In genomic region chr14:70919774-70920173, GRCh38 we compare ENCODE assay signal across 8 cellular contexts. TPM values are rescaled to one million over a fixed set of nuclear protein-coding genes. Genes with fewer than 3 reads are reported as not detected.
DNase-seq lines count a peak whose midpoint lies in the region; ATAC-seq and TF ChIP-seq lines count a peak whose summit lies in the region.

No MANE protein-coding gene starts in this region.

- POLR2A ChIA-PET in naive thymus-derived CD4-positive, alpha-beta T cell (lab: Charles Lee): interaction anchor here (0.5 to 4.4 kb wide), 7 partner anchors 10 to 1345 kb away, joined by 4 to 23 read pairs (median 7); partner anchors contain the start of genes CCDC177 and PCNX1

- TF ChIP-seq CTCF in chondrocyte (IDR thresholded peaks at IDR 0.05): no peak

- CTCF ChIA-PET in naive thymus-derived CD4-positive, alpha-beta T cell (lab: Charles Lee): interaction anchor here (1.0 to 1.7 kb wide), 4 partner anchors 12 to 36 kb away, joined by 3 to 4 read pairs (median 4); partner anchors contain the start of gene PCNX1

- no peaks in the 10 kb centered on the region for H3K27me3 ChIP-seq in MG63
- H3K27me3 ChIP-seq in naive thymus-derived CD4-positive, alpha-beta T cell (ENCODE audit: control insufficient read depth in 2 of 2, insufficient read depth in 2 of 2, low read length in 2 of 2): no peaks in the 10 kb centered on the region

- peaks cover 7% of the 10 kb centered on the region; the same call in 1 of the 2 replicates for H3K36me3 ChIP-seq in MG63
- no peaks in the 10 kb centered on the region for H3K36me3 ChIP-seq in naive thymus-derived CD4-positive, alpha-beta T cell (ENCODE audit: control insufficient read depth in 2 of 3, insufficient read depth in 3 of 3, low read length in 3 of 3)

- peak; percentile 36 for ATAC-seq in naive thymus-derived CD4-positive, alpha-beta T cell
- ATAC-seq in HG03571 (IDR thresholded peaks at IDR 0.05; ENCODE audit: unreplicated experiment): no peak

- intact Hi-C loops in naive thymus-derived CD4-positive, alpha-beta T cell (cut with micrococcal nuclease): loop anchor here (1.0 to 2.0 kb wide), 3 partner anchors 9 to 15 kb away; no protein-coding TSS in a partner anchor

- no peaks in the 10 kb centered on the region for H3K9me3 Mint-ChIP-seq in chondrocyte (ENCODE audit: low read depth)
- H3K9me3 Mint-ChIP-seq in naive thymus-derived CD4-positive, alpha-beta T cell: peaks cover 0 to 3% (median 0%) of the 10 kb centered on the region in 11 donors

- peak overlapping the region; percentile 5 for H3K4me3 Mint-ChIP-seq in chondrocyte (ENCODE audit: unreplicated experiment)
- peak overlapping the region in 9 of 10 donors; percentile 43 to 80 (median 71) for H3K4me3 Mint-ChIP-seq in naive thymus-derived CD4-positive, alpha-beta T cell

- no peaks in the 10 kb centered on the region for H3K36me3 Mint-ChIP-seq in chondrocyte (ENCODE audit: low read depth)
- H3K36me3 Mint-ChIP-seq in naive thymus-derived CD4-positive, alpha-beta T cell: peaks cover 4 to 20% (median 14%) of the 10 kb centered on the region in 5 donors

- H3K4me1 ChIP-seq in naive thymus-derived CD4-positive, alpha-beta T cell (ENCODE audit: control insufficient read depth in 2 of 2, insufficient read depth in 2 of 2, low read length in 2 of 2): peaks cover 51 to 66% of the 10 kb centered on the region in 2 donors

- H3K27me3 Mint-ChIP-seq in chondrocyte (ENCODE audit: low read depth): no peaks in the 10 kb centered on the region
- H3K27me3 Mint-ChIP-seq in naive thymus-derived CD4-positive, alpha-beta T cell: no peaks in the 10 kb centered on the region

- no peak overlapping the region for H3K4me3 ChIP-seq in MG63
- no peak overlapping the region for H3K4me3 ChIP-seq in naive thymus-derived CD4-positive, alpha-beta T cell (ENCODE audit: low read length)

- H3K9me3 ChIP-seq in MG63: no peaks in the 10 kb centered on the region
- no peaks in the 10 kb centered on the region for H3K9me3 ChIP-seq in naive thymus-derived CD4-positive, alpha-beta T cell (ENCODE audit: control insufficient read depth in 2 of 3, low read length in 3 of 3)

- DNase-seq in EH (ENCODE audit: low read depth): peak; percentile 66
- peak; percentile 26 for DNase-seq in MG63
- no peak for DNase-seq in chondrocyte (ENCODE audit: low spot score)
- DNase-seq in naive thymus-derived CD4-positive, alpha-beta T cell: peak in 1 of 9 donors; percentile 18
- no peak for DNase-seq in NCI-H446 treated with DMSO at 0.1 percent for 48 hours (lab: John Stamatoyannopoulos, UW)
- DNase-seq in NCI-H1092 (lab: John Stamatoyannopoulos, UW): no peak
- DNase-seq in amygdala (lab: John Stamatoyannopoulos, UW): no peak

- H3K4me1 Mint-ChIP-seq in chondrocyte (ENCODE audit: low read depth): peaks cover 63% of the 10 kb centered on the region
- peaks cover 55 to 99% (median 90%) of the 10 kb centered on the region in 7 donors for H3K4me1 Mint-ChIP-seq in naive thymus-derived CD4-positive, alpha-beta T cell

- peak overlapping the region; percentile 88 for H3K27ac Mint-ChIP-seq in chondrocyte (ENCODE audit: unreplicated experiment)
- H3K27ac Mint-ChIP-seq in naive thymus-derived CD4-positive, alpha-beta T cell: peak overlapping the region; percentile 56 to 84 (median 77)

- H3K27ac ChIP-seq in naive thymus-derived CD4-positive, alpha-beta T cell (ENCODE audit: low read depth, low read length): no peak overlapping the region

RNA-seq across cellular contexts. Expression of gene PCNX1, which starts 12.5 kb away (rescaled TPM):
- 25.4 TPM in 2 replicates for total RNA-seq in MG63 (2014; rRNA removed; shearing (Covaris generic); ENCODE audit: low replicate concordance)
- 54.3 to 69.5 TPM (median 62.4 TPM) in 3 replicates for total RNA-seq in chondrocyte
- 100 to 1,000 TPM in 4 of 5 experiments, 10 to 100 TPM in 1; 80.8 to 114 (median 112) TPM for total RNA-seq in naive thymus-derived CD4-positive, alpha-beta T cell
- polyA plus RNA-seq in naive thymus-derived CD4-positive, alpha-beta T cell: 10 to 100 TPM; 11.2 to 12.2 TPM

Comparison
In these comparisons a context has a peak if more than half of its experiments do, and no peak if none do; other contexts are left out.
1. DNase-seq: peak in EH (single experiment) and MG63 (single experiment); none in chondrocyte (single experiment), NCI-H446 treated with DMSO at 0.1 percent for 48 hours (single experiment), NCI-H1092 (single experiment) and amygdala (0 of 56).